ENCODE assay signal across 8 cellular contexts in genomic region chr10:29647483-29647882, GRCh38. TPM values are rescaled to one million over a fixed set of nuclear protein-coding genes. Genes with fewer than 3 reads are reported as not detected.
A peak's percentile ranks its signal among the peaks of the same experiment; 100 is the strongest.
DNase-seq lines count a peak whose midpoint lies in the region; ATAC-seq and TF ChIP-seq lines count a peak whose summit lies in the region.
"Had no signal": no experiment of that assay in that cellular context is flagged by ENCODE, and none has a peak within 500 bp of the region (broad histone marks: within the 10 kb centered on the region; RNA-seq: fewer than 3 reads in every experiment).

No MANE protein-coding gene starts in this region.

- H3K4me1 Mint-ChIP-seq in activated CD8-positive, alpha-beta T cell treated with anti-CD3 and anti-CD28 coated beads for 36 hours (ENCODE audit: low read depth), result peaks cover 37% of the 10 kb centered on the region
- H3K4me1 Mint-ChIP-seq in stimulated activated naive CD8-positive, alpha-beta T cell treated with anti-CD3 and anti-CD28 coated beads, Interleukin-15, amount 100 ng/mL, for 72 hours, result peaks cover 48% of the 10 kb centered on the region

- TF ChIP-seq CTCF in activated CD8-positive, alpha-beta T cell treated with anti-CD3 and anti-CD28 coated beads for 36 hours (IDR thresholded peaks at IDR 0.05), result no peak

- ATAC-seq in GM19395 (IDR thresholded peaks at IDR 0.05; ENCODE audit: unreplicated experiment) (peak; percentile 53), left colon (peak; percentile 81), GM18909 (IDR thresholded peaks at IDR 0.05; ENCODE audit: poor library complexity, unreplicated experiment) (no peak)
- ATAC-seq in activated CD8-positive, alpha-beta T cell treated with anti-CD3 and anti-CD28 coated beads for 36 hours, result no peak
- no peak for ATAC-seq in stimulated activated naive CD8-positive, alpha-beta T cell treated with anti-CD3 and anti-CD28 coated beads, Interleukin-15, amount 100 ng/mL, for 72 hours

- no peaks in the 10 kb centered on the region for H3K9me3 Mint-ChIP-seq in activated CD8-positive, alpha-beta T cell treated with anti-CD3 and anti-CD28 coated beads for 36 hours
- H3K9me3 Mint-ChIP-seq in stimulated activated naive CD8-positive, alpha-beta T cell treated with anti-CD3 and anti-CD28 coated beads, Interleukin-15, amount 100 ng/mL, for 72 hours, result no peaks in the 10 kb centered on the region

- intact Hi-C loops in activated CD8-positive, alpha-beta T cell treated with anti-CD3 and anti-CD28 coated beads for 36 hours (cut with micrococcal nuclease), result no loop called here
- intact Hi-C loops in left colon (cut with DNase I, micrococcal nuclease), result no loop called here

- peaks cover 2% of the 10 kb centered on the region for H3K27me3 Mint-ChIP-seq in activated CD8-positive, alpha-beta T cell treated with anti-CD3 and anti-CD28 coated beads for 36 hours
- no peaks in the 10 kb centered on the region for H3K27me3 Mint-ChIP-seq in stimulated activated naive CD8-positive, alpha-beta T cell treated with anti-CD3 and anti-CD28 coated beads, Interleukin-15, amount 100 ng/mL, for 72 hours

- POLR2A ChIA-PET in activated CD8-positive, alpha-beta T cell treated with anti-CD3 and anti-CD28 coated beads for 36 hours (lab: Charles Lee), result interaction anchor here (0.8 to 1.0 kb wide), 2 partner anchors 9 to 10 kb away, joined by 3 read pairs; no protein-coding TSS in a partner anchor

- H3K27ac Mint-ChIP-seq in activated CD8-positive, alpha-beta T cell treated with anti-CD3 and anti-CD28 coated beads for 36 hours, result no peak overlapping the region
- no peak overlapping the region for H3K27ac Mint-ChIP-seq in stimulated activated naive CD8-positive, alpha-beta T cell treated with anti-CD3 and anti-CD28 coated beads, Interleukin-15, amount 100 ng/mL, for 72 hours

- CTCF ChIA-PET in activated CD8-positive, alpha-beta T cell treated with anti-CD3 and anti-CD28 coated beads for 36 hours (lab: Charles Lee), result interaction anchor here (1.0 to 2.8 kb wide), 3 partner anchors 10 to 151 kb away, joined by 3 to 16 read pairs (median 3); no protein-coding TSS in a partner anchor

- H3K4me3 Mint-ChIP-seq in activated CD8-positive, alpha-beta T cell treated with anti-CD3 and anti-CD28 coated beads for 36 hours, result peak overlapping the region; percentile 22
- H3K4me3 Mint-ChIP-seq in stimulated activated naive CD8-positive, alpha-beta T cell treated with anti-CD3 and anti-CD28 coated beads, Interleukin-15, amount 100 ng/mL, for 72 hours, result peak overlapping the region; percentile 16 to 46

- no peak for DNase-seq in activated CD8-positive, alpha-beta T cell treated with anti-CD3 and anti-CD28 coated beads for 36 hours
- DNase-seq in left colon (no peak), COLO829 (ENCODE audit: low spot score) (no peak), GM03348 (ENCODE audit: low spot score) (no peak)
- DNase-seq in stimulated activated naive CD8-positive, alpha-beta T cell treated with anti-CD3 and anti-CD28 coated beads, Interleukin-15, amount 100 ng/mL, for 72 hours, result no peak
- DNase-seq: NCI-H187 had no signal

- peaks cover 4% of the 10 kb centered on the region for H3K36me3 Mint-ChIP-seq in activated CD8-positive, alpha-beta T cell treated with anti-CD3 and anti-CD28 coated beads for 36 hours (ENCODE audit: low read depth)

RNA-seq across cellular contexts. Expression of gene SVIL, which starts 12.7 kb away (rescaled TPM):
- 1 to 10 TPM; 7.9 to 8.9 TPM for total RNA-seq in activated CD8-positive, alpha-beta T cell treated with anti-CD3 and anti-CD28 coated beads for 36 hours
- total RNA-seq in left colon, result 100 to 1,000 TPM in 1 of 2 donors, 10 to 100 TPM in 1; 66.6 to 154 TPM

Comparison
In these comparisons a context has a peak if more than half of its experiments do, and no peak if none do; other contexts are left out.
1. ATAC-seq: peak in GM19395 (single experiment) and left colon (single experiment); none in activated CD8-positive, alpha-beta T cell treated with anti-CD3 and anti-CD28 coated beads for 36 hours (single experiment), stimulated activated naive CD8-positive, alpha-beta T cell treated with anti-CD3 and anti-CD28 coated beads, Interleukin-15, amount 100 ng/mL, for 72 hours (single experiment) and GM18909 (single experiment).
2. RNA of gene SVIL, which starts 12.7 kb away (total RNA-seq): 66.6 to 154 TPM in left colon; 7.9 to 8.9 TPM in activated CD8-positive, alpha-beta T cell treated with anti-CD3 and anti-CD28 coated beads for 36 hours; every median in the first group is over 4 times any median in the second.